ENCODE assay signal across 1 cellular context in the genomic region with DNA sequence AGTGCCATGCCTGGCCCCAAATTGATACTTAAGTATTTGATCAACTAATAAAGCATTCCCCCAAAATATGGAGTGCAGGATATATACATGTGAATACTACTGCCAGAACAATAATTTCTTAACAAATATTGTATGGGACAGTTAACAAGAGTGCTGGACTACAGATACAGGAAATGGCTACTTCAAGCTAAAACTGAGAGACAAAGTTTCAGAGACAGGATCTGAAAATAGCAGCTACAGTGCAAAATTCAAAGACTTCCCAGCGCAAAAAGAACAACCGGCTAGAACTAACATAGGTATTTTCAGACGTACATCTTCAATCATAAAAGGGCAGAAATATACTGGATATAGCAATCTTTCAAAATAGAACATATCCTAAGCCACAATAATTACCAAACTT.
TF ChIP-seq lines count a peak whose summit lies in the region.

No MANE protein-coding gene starts in this region.

TF ChIP-seq in WTC11, 78 proteins besides CTCF, POLR2A, EP300 and RAD21 (continued from another document):
- TF ChIP-seq, protein P1, sequence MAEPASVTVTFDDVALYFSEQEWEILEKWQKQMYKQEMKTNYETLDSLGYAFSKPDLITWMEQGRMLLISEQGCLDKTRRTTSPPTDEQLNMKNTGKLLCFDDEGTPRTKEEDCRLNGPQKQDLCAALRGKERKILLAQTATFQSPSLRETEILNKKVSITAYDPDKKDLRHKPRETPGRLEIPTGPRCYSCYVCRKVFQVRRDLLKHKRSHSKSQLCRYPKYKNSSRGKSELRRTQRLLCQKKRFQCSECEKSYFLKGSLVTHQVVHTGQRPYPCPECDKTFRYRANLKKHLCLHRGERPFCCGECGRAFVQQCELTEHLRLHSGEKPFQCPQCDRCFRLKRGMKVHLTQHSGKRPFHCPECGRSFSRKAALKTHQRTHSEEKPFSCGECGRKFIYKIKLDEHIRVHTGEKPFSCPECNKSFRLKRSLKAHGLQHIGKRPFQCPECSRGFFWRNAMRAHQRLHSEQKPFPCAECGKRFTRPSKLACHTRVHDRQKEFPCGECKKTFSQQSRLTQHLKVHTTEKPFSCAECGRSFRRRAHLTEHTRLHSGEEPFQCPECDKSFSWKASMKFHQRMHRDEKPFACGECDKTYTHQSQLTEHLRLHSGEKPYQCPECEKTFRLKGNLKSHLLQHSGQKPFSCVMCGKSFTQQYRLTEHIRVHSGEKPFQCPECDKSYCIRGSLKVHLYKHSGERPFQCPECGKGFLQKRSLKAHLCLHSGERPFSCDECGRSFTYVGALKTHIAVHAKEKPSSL (CRISPR knock-in tag; conservative IDR thresholded peaks at IDR 0.05), result no peak
- TF ChIP-seq RELA (CRISPR knock-in tag; IDR thresholded peaks at IDR 0.05; ENCODE audit: borderline replicate concordance) (no peak), JUN (CRISPR knock-in tag; IDR thresholded peaks at IDR 0.05) (no peak), NFYB (CRISPR knock-in tag; conservative IDR thresholded peaks at IDR 0.05; ENCODE audit: low read depth) (no peak), FOXJ3 (CRISPR knock-in tag; IDR thresholded peaks at IDR 0.05; ENCODE audit: borderline replicate concordance) (no peak), GRHL2 (CRISPR knock-in tag; IDR thresholded peaks at IDR 0.05; ENCODE audit: insufficient replicate concordance, severe bottlenecking) (no peak), ETV6 (CRISPR knock-in tag; IDR thresholded peaks at IDR 0.05) (no peak), ZNF671 (CRISPR knock-in tag; IDR thresholded peaks at IDR 0.05) (no peak), ESRRA (CRISPR knock-in tag; IDR thresholded peaks at IDR 0.05; ENCODE audit: borderline replicate concordance) (no peak)
- TF ChIP-seq, protein P2, sequence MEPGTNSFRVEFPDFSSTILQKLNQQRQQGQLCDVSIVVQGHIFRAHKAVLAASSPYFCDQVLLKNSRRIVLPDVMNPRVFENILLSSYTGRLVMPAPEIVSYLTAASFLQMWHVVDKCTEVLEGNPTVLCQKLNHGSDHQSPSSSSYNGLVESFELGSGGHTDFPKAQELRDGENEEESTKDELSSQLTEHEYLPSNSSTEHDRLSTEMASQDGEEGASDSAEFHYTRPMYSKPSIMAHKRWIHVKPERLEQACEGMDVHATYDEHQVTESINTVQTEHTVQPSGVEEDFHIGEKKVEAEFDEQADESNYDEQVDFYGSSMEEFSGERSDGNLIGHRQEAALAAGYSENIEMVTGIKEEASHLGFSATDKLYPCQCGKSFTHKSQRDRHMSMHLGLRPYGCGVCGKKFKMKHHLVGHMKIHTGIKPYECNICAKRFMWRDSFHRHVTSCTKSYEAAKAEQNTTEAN (CRISPR knock-in tag; IDR thresholded peaks at IDR 0.05), result no peak
- TF ChIP-seq, protein P3, sequence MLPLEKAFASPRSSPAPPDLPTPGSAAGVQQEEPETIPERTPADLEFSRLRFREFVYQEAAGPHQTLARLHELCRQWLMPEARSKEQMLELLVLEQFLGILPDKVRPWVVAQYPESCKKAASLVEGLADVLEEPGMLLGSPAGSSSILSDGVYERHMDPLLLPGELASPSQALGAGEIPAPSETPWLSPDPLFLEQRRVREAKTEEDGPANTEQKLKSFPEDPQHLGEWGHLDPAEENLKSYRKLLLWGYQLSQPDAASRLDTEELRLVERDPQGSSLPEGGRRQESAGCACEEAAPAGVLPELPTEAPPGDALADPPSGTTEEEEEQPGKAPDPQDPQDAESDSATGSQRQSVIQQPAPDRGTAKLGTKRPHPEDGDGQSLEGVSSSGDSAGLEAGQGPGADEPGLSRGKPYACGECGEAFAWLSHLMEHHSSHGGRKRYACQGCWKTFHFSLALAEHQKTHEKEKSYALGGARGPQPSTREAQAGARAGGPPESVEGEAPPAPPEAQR (CRISPR knock-in tag; IDR thresholded peaks at IDR 0.05), result no peak
- TF ChIP-seq, protein P4, sequence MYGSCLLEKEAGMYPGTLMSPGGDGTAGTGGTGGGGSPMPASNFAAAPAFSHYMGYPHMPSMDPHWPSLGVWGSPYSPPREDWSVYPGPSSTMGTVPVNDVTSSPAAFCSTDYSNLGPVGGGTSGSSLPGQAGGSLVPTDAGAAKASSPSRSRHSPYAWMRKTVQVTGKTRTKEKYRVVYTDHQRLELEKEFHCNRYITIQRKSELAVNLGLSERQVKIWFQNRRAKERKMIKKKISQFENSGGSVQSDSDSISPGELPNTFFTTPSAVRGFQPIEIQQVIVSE (CRISPR knock-in tag; IDR thresholded peaks at IDR 0.05; ENCODE audit: borderline replicate concordance), result no peak
- TF ChIP-seq, protein P5, sequence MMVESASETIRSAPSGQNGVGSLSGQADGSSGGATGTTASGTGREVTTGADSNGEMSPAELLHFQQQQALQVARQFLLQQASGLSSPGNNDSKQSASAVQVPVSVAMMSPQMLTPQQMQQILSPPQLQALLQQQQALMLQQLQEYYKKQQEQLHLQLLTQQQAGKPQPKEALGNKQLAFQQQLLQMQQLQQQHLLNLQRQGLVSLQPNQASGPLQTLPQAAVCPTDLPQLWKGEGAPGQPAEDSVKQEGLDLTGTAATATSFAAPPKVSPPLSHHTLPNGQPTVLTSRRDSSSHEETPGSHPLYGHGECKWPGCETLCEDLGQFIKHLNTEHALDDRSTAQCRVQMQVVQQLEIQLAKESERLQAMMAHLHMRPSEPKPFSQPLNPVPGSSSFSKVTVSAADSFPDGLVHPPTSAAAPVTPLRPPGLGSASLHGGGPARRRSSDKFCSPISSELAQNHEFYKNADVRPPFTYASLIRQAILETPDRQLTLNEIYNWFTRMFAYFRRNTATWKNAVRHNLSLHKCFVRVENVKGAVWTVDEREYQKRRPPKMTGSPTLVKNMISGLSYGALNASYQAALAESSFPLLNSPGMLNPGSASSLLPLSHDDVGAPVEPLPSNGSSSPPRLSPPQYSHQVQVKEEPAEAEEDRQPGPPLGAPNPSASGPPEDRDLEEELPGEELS (CRISPR knock-in tag; IDR thresholded peaks at IDR 0.05), result no peak
- TF ChIP-seq, protein P6, sequence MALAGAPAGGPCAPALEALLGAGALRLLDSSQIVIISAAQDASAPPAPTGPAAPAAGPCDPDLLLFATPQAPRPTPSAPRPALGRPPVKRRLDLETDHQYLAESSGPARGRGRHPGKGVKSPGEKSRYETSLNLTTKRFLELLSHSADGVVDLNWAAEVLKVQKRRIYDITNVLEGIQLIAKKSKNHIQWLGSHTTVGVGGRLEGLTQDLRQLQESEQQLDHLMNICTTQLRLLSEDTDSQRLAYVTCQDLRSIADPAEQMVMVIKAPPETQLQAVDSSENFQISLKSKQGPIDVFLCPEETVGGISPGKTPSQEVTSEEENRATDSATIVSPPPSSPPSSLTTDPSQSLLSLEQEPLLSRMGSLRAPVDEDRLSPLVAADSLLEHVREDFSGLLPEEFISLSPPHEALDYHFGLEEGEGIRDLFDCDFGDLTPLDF (CRISPR knock-in tag; IDR thresholded peaks at IDR 0.05), result no peak
